Comparison of ENCODE assay signal across 11 cellular contexts in the genomic region with DNA sequence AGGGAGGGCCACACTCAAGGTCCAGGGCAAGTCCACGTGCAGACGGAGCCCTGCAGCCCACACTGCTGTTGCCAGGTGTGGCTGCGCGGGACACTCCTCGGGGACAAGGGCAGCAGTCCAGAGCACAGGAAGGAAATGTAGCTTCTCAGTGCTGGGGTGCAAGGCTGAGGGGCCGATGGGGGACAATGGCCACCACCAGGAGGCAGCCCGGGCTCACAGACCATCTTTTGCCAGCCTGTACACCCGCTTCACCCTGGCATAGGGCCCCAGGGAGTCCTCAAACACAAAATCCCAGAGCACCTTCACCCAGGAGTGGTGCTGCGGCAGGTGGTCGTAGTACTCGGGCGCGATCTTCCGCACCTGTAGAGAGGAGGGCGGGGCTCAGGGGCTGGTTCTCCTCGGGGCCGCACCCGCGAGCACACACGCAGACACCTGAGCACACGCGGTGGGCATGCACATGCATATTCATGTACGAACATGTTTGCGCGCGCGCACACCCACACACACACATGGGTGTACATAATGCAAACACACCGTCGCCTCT. TPM values are rescaled to one million over a fixed set of nuclear protein-coding genes. Genes with fewer than 3 reads are reported as not detected.
A peak's percentile ranks its signal among the peaks of the same experiment; 100 is the strongest.
DNase-seq lines count a peak whose midpoint lies in the region; ATAC-seq and TF ChIP-seq lines count a peak whose summit lies in the region.
"Had no signal": no experiment of that assay in that cellular context is flagged by ENCODE, and none has a peak within 500 bp of the region (broad histone marks: within the 10 kb centered on the region; RNA-seq: fewer than 3 reads in every experiment).

No MANE protein-coding gene starts in this region.

- no peaks in the 10 kb centered on the region for H3K27me3 Mint-ChIP-seq in CD4-positive, alpha-beta memory T cell
- no peaks in the 10 kb centered on the region for H3K27me3 Mint-ChIP-seq in activated CD4-positive, alpha-beta memory T cell treated with anti-CD3 and anti-CD28 coated beads for 36 hours
- H3K27me3 Mint-ChIP-seq: stimulated activated memory B cell treated with anti-CD40 and anti-IgM and Interleukin-4, amounts not matched to agents 10 μg/mL and 1 μg/mL and 100 μg/mL, for 72 hours had no signal

- H3K23ac ChIP-seq in mesenchymal stem cell (ENCODE audit: low read length in 2 of 2): no peak overlapping the region

- H3K27ac ChIP-seq in CD4-positive, alpha-beta memory T cell (ENCODE audit: low read depth, low read length): no peak overlapping the region
- no peak overlapping the region for H3K27ac ChIP-seq in mesenchymal stem cell (ENCODE audit: low read length, poor library complexity, severe bottlenecking)

- peak; percentile 25 for TF ChIP-seq CTCF in GM13977 (IDR thresholded peaks at IDR 0.05; ENCODE audit: extremely low read depth, insufficient read depth, missing control alignments)

- peaks cover 23% of the 10 kb centered on the region for H3K36me3 ChIP-seq in CD4-positive, alpha-beta memory T cell (ENCODE audit: insufficient read depth, low read length)
- H3K36me3 ChIP-seq in mesenchymal stem cell (ENCODE audit: control insufficient read depth in 1 of 2, insufficient read depth in 2 of 2, low read depth in 1 of 2, low read length in 2 of 2): peaks cover 10 to 37% of the 10 kb centered on the region in 2 experiments

- no peak overlapping the region for H2BK15ac ChIP-seq in mesenchymal stem cell (ENCODE audit: low read depth, poor library complexity, severe bottlenecking)

- H3K9me3 Mint-ChIP-seq in CD4-positive, alpha-beta memory T cell: peaks cover 0 to 4% (median 0%) of the 10 kb centered on the region in 8 donors
- no peaks in the 10 kb centered on the region for H3K9me3 Mint-ChIP-seq in activated CD4-positive, alpha-beta memory T cell treated with anti-CD3 and anti-CD28 coated beads for 36 hours
- H3K9me3 Mint-ChIP-seq: stimulated activated memory B cell treated with anti-CD40 and anti-IgM and Interleukin-4, amounts not matched to agents 10 μg/mL and 1 μg/mL and 100 μg/mL, for 72 hours had no signal

- H3K18ac ChIP-seq in mesenchymal stem cell (ENCODE audit: low read depth in 1 of 2, low read length in 2 of 2): no peak overlapping the region

- peaks cover 11 to 19% of the 10 kb centered on the region in 2 donors for H3K36me3 Mint-ChIP-seq in CD4-positive, alpha-beta memory T cell
- H3K36me3 Mint-ChIP-seq in activated CD4-positive, alpha-beta memory T cell treated with anti-CD3 and anti-CD28 coated beads for 36 hours: peaks cover 6% of the 10 kb centered on the region

- H4K8ac ChIP-seq in mesenchymal stem cell (ENCODE audit: low read length): no peak overlapping the region

- peak overlapping the region; percentile 17 to 79 (median 63) for H3K4me3 Mint-ChIP-seq in CD4-positive, alpha-beta memory T cell
- no peak overlapping the region for H3K4me3 Mint-ChIP-seq in activated CD4-positive, alpha-beta memory T cell treated with anti-CD3 and anti-CD28 coated beads for 36 hours

- in situ Hi-C loops in GM13977 (cut with MboI; ENCODE audit: low pct_unique_long_range_greater_than_20kb, low sequenced_read_pairs, unreplicated experiment): no loop called here

- no peaks in the 10 kb centered on the region for H3K27me3 ChIP-seq in CD4-positive, alpha-beta memory T cell (ENCODE audit: insufficient read depth, low read length)
- H3K27me3 ChIP-seq in mesenchymal stem cell (ENCODE audit: control insufficient read depth in 1 of 2, insufficient read depth in 1 of 2, low read length in 2 of 2): peaks cover 0 to 17% of the 10 kb centered on the region in 2 experiments

- no peaks in the 10 kb centered on the region for H3K79me1 ChIP-seq in mesenchymal stem cell (replicated peaks; ENCODE audit: low read length, poor library complexity, severe bottlenecking)

- POLR2A ChIA-PET in CD4-positive, alpha-beta memory T cell (lab: Charles Lee; ENCODE audit: partially characterized antibody): interaction anchor here (1.0 to 5.8 kb wide), 10 partner anchors 8 to 112 kb away, joined by 3 to 51 read pairs (median 8); partner anchors contain the start of genes DEGS2 and EVL
- POLR2A ChIA-PET in activated CD4-positive, alpha-beta memory T cell treated with anti-CD3 and anti-CD28 coated beads for 36 hours (lab: Charles Lee): no interaction called here

- H2AK5ac ChIP-seq in mesenchymal stem cell (ENCODE audit: low read length, severe bottlenecking): no peak overlapping the region

- peaks cover 9 to 39% (median 21%) of the 10 kb centered on the region in 4 donors for H3K4me1 Mint-ChIP-seq in CD4-positive, alpha-beta memory T cell
- peaks cover 11% of the 10 kb centered on the region for H3K4me1 Mint-ChIP-seq in activated CD4-positive, alpha-beta memory T cell treated with anti-CD3 and anti-CD28 coated beads for 36 hours (ENCODE audit: low read depth)

- no peak overlapping the region for H3K4me3 ChIP-seq in CD4-positive, alpha-beta memory T cell (ENCODE audit: low read length in 2 of 2)
- H3K4me3 ChIP-seq in mesenchymal stem cell (ENCODE audit: insufficient read depth in 1 of 2, low read depth in 1 of 2, low read length in 2 of 2): no peak overlapping the region
- H3K4me3 ChIP-seq: skin epidermis had no signal

- H3K4me1 ChIP-seq in CD4-positive, alpha-beta memory T cell (ENCODE audit: insufficient read depth, low read length): peaks cover 28% of the 10 kb centered on the region
- H3K4me1 ChIP-seq in mesenchymal stem cell (ENCODE audit: control insufficient read depth, insufficient read depth, low read depth, low read length): peaks cover 3% of the 10 kb centered on the region

- H2BK12ac ChIP-seq in mesenchymal stem cell (ENCODE audit: low read length in 2 of 2): no peak overlapping the region

- no peak overlapping the region for H3K4ac ChIP-seq in mesenchymal stem cell (ENCODE audit: low read depth in 1 of 2, low read length in 2 of 2)

- H4K91ac ChIP-seq in mesenchymal stem cell (ENCODE audit: low read length): peak overlapping the region; percentile 11

- H2AFZ ChIP-seq in mesenchymal stem cell (ENCODE audit: low read depth, low read length): no peak overlapping the region

- H2BK5ac ChIP-seq in mesenchymal stem cell (ENCODE audit: low read depth, low read length, poor library complexity, severe bottlenecking): no peak overlapping the region

- no peak overlapping the region for H2BK120ac ChIP-seq in mesenchymal stem cell (ENCODE audit: low read depth, low read length)

- intact Hi-C loops in CD4-positive, alpha-beta memory T cell (cut with micrococcal nuclease): loop anchor here (1.0 to 10.0 kb wide), 3 partner anchors 47 to 164 kb away; no protein-coding TSS in a partner anchor
- intact Hi-C loops in activated CD4-positive, alpha-beta memory T cell treated with anti-CD3 and anti-CD28 coated beads for 36 hours (cut with micrococcal nuclease): loop anchor here (2.0 kb wide), 1 partner anchor 46 kb away; no protein-coding TSS in a partner anchor
- intact Hi-C loops in Right ventricle myocardium inferior (cut with DNase I): loop anchor here (10.0 kb wide), 1 partner anchor 228 kb away; the partner anchor contains the start of gene WDR25

- CTCF ChIA-PET in CD4-positive, alpha-beta memory T cell (lab: Charles Lee; ENCODE audit: partially characterized antibody): interaction anchor here (1.5 to 3.2 kb wide), 3 partner anchors 9 to 90 kb away, joined by 4 to 15 read pairs (median 5); no protein-coding TSS in a partner anchor
- CTCF ChIA-PET in activated CD4-positive, alpha-beta memory T cell treated with anti-CD3 and anti-CD28 coated beads for 36 hours (lab: Charles Lee): interaction anchor here (1.0 to 1.9 kb wide), 2 partner anchors 9 to 46 kb away, joined by 3 to 8 read pairs; no protein-coding TSS in a partner anchor

- peak overlapping the region; percentile 31 to 96 (median 73) for H3K27ac Mint-ChIP-seq in CD4-positive, alpha-beta memory T cell
- peak overlapping the region; percentile 45 for H3K27ac Mint-ChIP-seq in activated CD4-positive, alpha-beta memory T cell treated with anti-CD3 and anti-CD28 coated beads for 36 hours

- no peak for ATAC-seq in Right ventricle myocardium inferior

- no peak overlapping the region for H3K9ac ChIP-seq in mesenchymal stem cell (ENCODE audit: low read length)

- no peaks in the 10 kb centered on the region for H3K9me3 ChIP-seq in CD4-positive, alpha-beta memory T cell (ENCODE audit: control insufficient read depth in 1 of 2, low read length in 2 of 2)
- H3K9me3 ChIP-seq in mesenchymal stem cell (ENCODE audit: control insufficient read depth, low read length): no peaks in the 10 kb centered on the region

- H3K4me2 ChIP-seq in mesenchymal stem cell (ENCODE audit: low read length, poor library complexity, severe bottlenecking): no peak overlapping the region

- DNase-seq in CD4-positive, alpha-beta memory T cell: peak in 3 of 5 donors; percentile 34 to 58 (median 51)
- DNase-seq in GM13977 (ENCODE audit: low spot score) (no peak), mesenchymal stem cell (no peak), Ammon's horn (ENCODE audit: low spot score) (no peak), A172 (ENCODE audit: low spot score) (no peak), hepatic stellate cell (ENCODE audit: low spot score) (no peak), Right ventricle myocardium inferior (ENCODE audit: missing footprints) (no peak)
- no peak for DNase-seq in activated CD4-positive, alpha-beta memory T cell treated with anti-CD3 and anti-CD28 coated beads for 36 hours
- DNase-seq: NCI-H2029 treated with DMSO at 0.1 percent for 48 hours had no signal

- 95% methylated on average over 29 of the region's 29 CpGs for WGBS in mesenchymal stem cell

- H3K14ac ChIP-seq in mesenchymal stem cell (ENCODE audit: low read length in 2 of 2): no peak overlapping the region

RNA-seq across cellular contexts. Expression of gene DEGS2, which starts 12.8 kb away (rescaled TPM):
- total RNA-seq in CD4-positive, alpha-beta memory T cell: under 1 TPM in 1 of 2 experiments, not detected in 1; 0.14 TPM
- under 1 TPM in 1 of 2 donors, not detected in 1; 0.81 TPM for polyA plus RNA-seq in CD4-positive, alpha-beta memory T cell
- 1 to 10 TPM; 1.1 to 1.3 TPM for total RNA-seq in activated CD4-positive, alpha-beta memory T cell treated with anti-CD3 and anti-CD28 coated beads for 36 hours
- not detected for polyA plus RNA-seq in mesenchymal stem cell (2013, experiment 1 of 2)
- not detected for polyA plus RNA-seq in mesenchymal stem cell (2013, experiment 2 of 2)
- not detected in 2 replicates for total RNA-seq in A172 (2014; rRNA removed; shearing (Covaris generic))
- not detected for total RNA-seq in Right ventricle myocardium inferior

Comparison
In these comparisons a context has a peak if more than half of its experiments do, and no peak if none do; other contexts are left out.
1. DNase-seq: peak in CD4-positive, alpha-beta memory T cell (3 of 5); none in GM13977 (single experiment), activated CD4-positive, alpha-beta memory T cell treated with anti-CD3 and anti-CD28 coated beads for 36 hours (single experiment), mesenchymal stem cell (single experiment), Ammon's horn (single experiment), A172 (single experiment), hepatic stellate cell (single experiment) and Right ventricle myocardium inferior (single experiment).